ENCODE assay signal across 26 cellular contexts in the genomic region with DNA sequence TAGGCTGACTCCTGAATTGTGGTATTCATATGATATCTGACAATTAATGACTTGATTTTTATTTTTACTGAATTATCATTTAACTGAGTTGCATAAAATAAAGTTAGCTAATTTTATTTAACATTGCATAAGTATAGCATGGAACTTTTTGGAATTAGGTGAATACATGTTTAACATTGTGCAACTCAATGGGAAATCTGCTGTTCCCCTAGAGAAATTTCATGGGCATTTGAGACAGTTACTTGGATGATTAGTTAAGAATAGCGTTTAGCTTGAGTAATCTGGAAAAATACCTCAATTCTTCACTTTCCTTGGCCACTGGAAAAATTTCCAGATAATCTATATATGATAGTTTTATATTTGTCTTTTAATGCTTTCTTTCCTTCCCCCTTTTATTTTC. TPM values are rescaled to one million over a fixed set of nuclear protein-coding genes. Genes with fewer than 3 reads are reported as not detected.
"Had no signal": no experiment of that assay in that cellular context is flagged by ENCODE, and none has a peak within 500 bp of the region (broad histone marks: within the 10 kb centered on the region; RNA-seq: fewer than 3 reads in every experiment).

No MANE protein-coding gene starts in this region.

- H3K36me3 ChIP-seq: left lung, neural progenitor cell, neutrophil, ovary, sigmoid colon had no signal

- H3K9me3 ChIP-seq: left lung, lower lobe of right lung, neutrophil, ovary, sigmoid colon, stomach, testis, tibial artery, upper lobe of right lung had no signal

- H3K4me3 ChIP-seq: left lung, lower lobe of right lung, neural progenitor cell, ovary, sigmoid colon, smooth muscle cell, stomach, testis, tibial artery, upper lobe of right lung had no signal

- H3K9ac ChIP-seq: neural progenitor cell had no signal

- H2AFZ ChIP-seq: neural progenitor cell had no signal

- H3K4me2 ChIP-seq: neural progenitor cell, smooth muscle cell had no signal

- DNase-seq: head of caudate nucleus; hypothalamus; immature natural killer cell; kidney; left colon; left lung; lower lobe of right lung; mammary epithelial cell; mesenchymal stem cell; naive thymus-derived CD8-positive, alpha-beta T cell; occipital lobe; ovary; retina; right cardiac atrium; sigmoid colon; stimulated activated CD4-positive, alpha-beta T cell treated with anti-CD3 and anti-CD28 coated beads, Interleukin-2, amount 100 ng/mL, for 24 hours; stimulated activated CD4-positive, alpha-beta T cell treated with anti-CD3 and anti-CD28 coated beads, Interleukin-4, amount 100 ng/mL, for 1 hour; stimulated activated naive B cell treated with anti-CD40 and anti-IgM and Interleukin-4, amounts not matched to agents 10 μg/mL and 1 μg/mL and 100 μg/mL, for 72 hours; stimulated activated naive CD8-positive, alpha-beta T cell treated with anti-CD3 and anti-CD28 coated beads, Interleukin-15, Interleukin-2, amounts not matched to agents 100 U/mL and 50 U/mL, for 24 hours; stomach; testis; tibial artery; upper lobe of right lung had no signal

- H3K4me1 ChIP-seq: left lung, lower lobe of right lung, neural progenitor cell, sigmoid colon, stomach, testis, tibial artery, upper lobe of right lung had no signal

- H3K27me3 ChIP-seq: left lung, neural progenitor cell, neutrophil, ovary, sigmoid colon, stomach, testis, tibial artery, upper lobe of right lung had no signal

- H3K27ac ChIP-seq: left lung, lower lobe of right lung, neural progenitor cell, neutrophil, ovary, sigmoid colon, stomach, testis, tibial artery, upper lobe of right lung had no signal

RNA-seq across cellular contexts. Expression of a gene that starts 42.5 kb away (rescaled TPM):
- total RNA-seq: naive thymus-derived CD8-positive, alpha-beta T cell had no signal
- polyA plus RNA-seq: immature natural killer cell; mammary epithelial cell; naive thymus-derived CD8-positive, alpha-beta T cell had no signal
